In the genomic region with DNA sequence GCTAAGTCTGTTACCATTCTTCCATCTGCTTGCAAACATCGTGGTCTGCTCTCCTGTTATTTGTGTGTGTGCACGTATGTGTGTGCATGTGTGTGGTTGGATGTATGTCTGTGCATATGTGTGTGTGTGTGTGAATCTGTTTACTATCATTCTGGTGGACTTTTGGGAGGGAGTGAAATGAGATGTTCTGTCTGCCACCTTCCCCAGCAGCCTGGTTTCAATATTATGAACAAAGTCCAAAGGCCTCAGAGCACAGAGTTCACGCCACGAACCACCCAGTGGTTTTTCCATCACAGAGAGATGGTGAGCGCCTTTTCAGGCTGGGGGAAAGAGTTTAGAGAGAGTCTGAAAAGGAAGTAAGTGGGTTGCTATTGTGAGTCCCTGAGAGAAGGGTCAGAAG, we compare ENCODE assay signal across 16 cellular contexts.
DNase-seq lines count a peak whose midpoint lies in the region; ATAC-seq lines count a peak whose summit lies in the region.
"Had no signal": no experiment of that assay in that cellular context is flagged by ENCODE, and none has a peak within 500 bp of the region (broad histone marks: within the 10 kb centered on the region; RNA-seq: fewer than 3 reads in every experiment).

No MANE protein-coding gene starts in this region.

- no peak overlapping the region for H3K4me3 Mint-ChIP-seq in activated T-cell treated with anti-CD3 and anti-CD28 coated beads, Interleukin-2, amount 50 U/mL, for 4 hours
- H3K4me3 Mint-ChIP-seq in activated naive CD8-positive, alpha-beta T cell treated with anti-CD3 and anti-CD28 coated beads, Interleukin-2, amount 50 U/mL, for 24 hours: no peak overlapping the region
- no peak overlapping the region for H3K4me3 Mint-ChIP-seq in stimulated activated memory B cell treated with anti-CD40 and anti-IgM and Interleukin-4, amounts not matched to agents 10 μg/mL and 1 μg/mL and 100 μg/mL, for 72 hours
- H3K4me3 Mint-ChIP-seq: activated B cell treated with CpG ODN at 0.5 μM for 24 hours had no signal

- no peaks in the 10 kb centered on the region for H3K27me3 Mint-ChIP-seq in activated T-cell treated with anti-CD3 and anti-CD28 coated beads, Interleukin-2, amount 50 U/mL, for 4 hours (ENCODE audit: low read depth)
- H3K27me3 Mint-ChIP-seq in activated naive CD8-positive, alpha-beta T cell treated with anti-CD3 and anti-CD28 coated beads, Interleukin-2, amount 50 U/mL, for 24 hours: no peaks in the 10 kb centered on the region
- peaks cover 20% of the 10 kb centered on the region for H3K27me3 Mint-ChIP-seq in stimulated activated memory B cell treated with anti-CD40 and anti-IgM and Interleukin-4, amounts not matched to agents 10 μg/mL and 1 μg/mL and 100 μg/mL, for 72 hours

- peak overlapping the region; percentile 40 for H3K27ac Mint-ChIP-seq in activated naive CD8-positive, alpha-beta T cell treated with anti-CD3 and anti-CD28 coated beads, Interleukin-2, amount 50 U/mL, for 24 hours
- H3K27ac Mint-ChIP-seq in stimulated activated memory B cell treated with anti-CD40 and anti-IgM and Interleukin-4, amounts not matched to agents 10 μg/mL and 1 μg/mL and 100 μg/mL, for 72 hours: no peak overlapping the region
- H3K27ac Mint-ChIP-seq: activated B cell treated with CpG ODN at 0.5 μM for 24 hours had no signal

- DNase-seq in activated T-cell treated with anti-CD3 and anti-CD28 coated beads, Interleukin-2, amount 50 U/mL, for 4 hours: no peak
- DNase-seq in activated T-cell treated with anti-CD3 and anti-CD28 coated beads for 4 hours (no peak), ecto neural progenitor cell (ENCODE audit: low spot score) (no peak), NCI-H2171 treated with DMSO at 0.1 percent for 48 hours (lab: John Stamatoyannopoulos, UW) (no peak)
- DNase-seq in activated naive CD8-positive, alpha-beta T cell treated with anti-CD3 and anti-CD28 coated beads, Interleukin-2, amount 50 U/mL, for 24 hours: no peak
- DNase-seq: activated B cell treated with CpG ODN at 0.5 μM for 24 hours, colonic mucosa, COR-L47, NCI-H187 treated with DMSO at 0.1 percent for 48 hours, NCI-H510A treated with DMSO at 0.1 percent for 48 hours, pancreas, uterus had no signal

- H3K36me3 Mint-ChIP-seq in activated T-cell treated with anti-CD3 and anti-CD28 coated beads, Interleukin-2, amount 50 U/mL, for 4 hours (ENCODE audit: insufficient read depth): no peaks in the 10 kb centered on the region
- no peaks in the 10 kb centered on the region for H3K36me3 Mint-ChIP-seq in activated naive CD8-positive, alpha-beta T cell treated with anti-CD3 and anti-CD28 coated beads, Interleukin-2, amount 50 U/mL, for 24 hours (ENCODE audit: low read depth)
- H3K36me3 Mint-ChIP-seq in stimulated activated memory B cell treated with anti-CD40 and anti-IgM and Interleukin-4, amounts not matched to agents 10 μg/mL and 1 μg/mL and 100 μg/mL, for 72 hours: no peaks in the 10 kb centered on the region

- peaks cover 42% of the 10 kb centered on the region for H3K4me1 Mint-ChIP-seq in activated T-cell treated with anti-CD3 and anti-CD28 coated beads, Interleukin-2, amount 50 U/mL, for 4 hours (ENCODE audit: low read depth)
- H3K4me1 Mint-ChIP-seq in activated naive CD8-positive, alpha-beta T cell treated with anti-CD3 and anti-CD28 coated beads, Interleukin-2, amount 50 U/mL, for 24 hours: peaks cover 38% of the 10 kb centered on the region
- peaks cover 17% of the 10 kb centered on the region for H3K4me1 Mint-ChIP-seq in stimulated activated memory B cell treated with anti-CD40 and anti-IgM and Interleukin-4, amounts not matched to agents 10 μg/mL and 1 μg/mL and 100 μg/mL, for 72 hours

- peak; percentile 50 to 72 for ATAC-seq in activated T-cell treated with anti-CD3 and anti-CD28 coated beads, Interleukin-2, amount 50 U/mL, for 4 hours
- ATAC-seq in HG02759 (IDR thresholded peaks at IDR 0.05; ENCODE audit: unreplicated experiment): peak; percentile 42
- peak; percentile 71 for ATAC-seq in activated naive CD8-positive, alpha-beta T cell treated with anti-CD3 and anti-CD28 coated beads, Interleukin-2, amount 50 U/mL, for 24 hours
- peak; percentile 40 for ATAC-seq in stimulated activated memory B cell treated with anti-CD40 and anti-IgM and Interleukin-4, amounts not matched to agents 10 μg/mL and 1 μg/mL and 100 μg/mL, for 72 hours
- no peak for ATAC-seq in HG03135 (IDR thresholded peaks at IDR 0.05; ENCODE audit: unreplicated experiment)
- ATAC-seq: gastroesophageal sphincter, pancreas had no signal

- H3K9me3 Mint-ChIP-seq in activated T-cell treated with anti-CD3 and anti-CD28 coated beads, Interleukin-2, amount 50 U/mL, for 4 hours: peaks cover 6% of the 10 kb centered on the region
- H3K9me3 Mint-ChIP-seq in activated naive CD8-positive, alpha-beta T cell treated with anti-CD3 and anti-CD28 coated beads, Interleukin-2, amount 50 U/mL, for 24 hours: no peaks in the 10 kb centered on the region
- peaks cover 6% of the 10 kb centered on the region for H3K9me3 Mint-ChIP-seq in stimulated activated memory B cell treated with anti-CD40 and anti-IgM and Interleukin-4, amounts not matched to agents 10 μg/mL and 1 μg/mL and 100 μg/mL, for 72 hours
- H3K9me3 Mint-ChIP-seq: activated B cell treated with CpG ODN at 0.5 μM for 24 hours had no signal
